ENCODE assay signal across 27 cellular contexts in genomic region chr15:51180009-51180408, GRCh38.
"Had no signal": no experiment of that assay in that cellular context is flagged by ENCODE, and none has a peak within 500 bp of the region (broad histone marks: within the 10 kb centered on the region; RNA-seq: fewer than 3 reads in every experiment).

No MANE protein-coding gene starts in this region.

- H3K27me3 ChIP-seq: ascending aorta, body of pancreas, MG63 had no signal

- ATAC-seq: activated CD4-positive, alpha-beta T cell treated with anti-CD3 and anti-CD28 coated beads for 36 hours; activated CD8-positive, alpha-beta T cell treated with anti-CD3 and anti-CD28 coated beads for 36 hours; activated naive CD4-positive, alpha-beta T cell treated with anti-CD3 and anti-CD28 coated beads, Interleukin-2, amount 50 U/mL, for 72 hours; activated naive CD8-positive, alpha-beta T cell treated with anti-CD3 and anti-CD28 coated beads, Interleukin-2, amount 50 U/mL, for 24 hours; activated T-cell treated with anti-CD3 and anti-CD28 coated beads, Interleukin-2, amount 50 U/mL, for 72 hours; body of pancreas; T-cell had no signal

- H3K36me3 ChIP-seq: ascending aorta, MG63, WERI-Rb-1 had no signal

- H3K27ac ChIP-seq: ascending aorta, body of pancreas, WERI-Rb-1 had no signal

- H3K4me1 Mint-ChIP-seq: activated CD4-positive, alpha-beta T cell treated with anti-CD3 and anti-CD28 coated beads for 36 hours; activated naive CD8-positive, alpha-beta T cell treated with anti-CD3 and anti-CD28 coated beads, Interleukin-2, amount 50 U/mL, for 24 hours; IgD-negative memory B cell; T-cell had no signal

- H3K36me3 Mint-ChIP-seq: activated naive CD4-positive, alpha-beta T cell treated with anti-CD3 and anti-CD28 coated beads, Interleukin-2, amount 50 U/mL, for 72 hours; IgD-negative memory B cell; T-cell had no signal

- H3K9me3 ChIP-seq: ascending aorta, body of pancreas, MG63 had no signal

- H3K4me3 ChIP-seq: ascending aorta, body of pancreas, MG63 had no signal

- H3K4me1 ChIP-seq: ascending aorta, body of pancreas had no signal

- H3K4me3 Mint-ChIP-seq: activated CD4-positive, alpha-beta T cell treated with anti-CD3 and anti-CD28 coated beads for 36 hours; activated CD8-positive, alpha-beta T cell treated with anti-CD3 and anti-CD28 coated beads for 36 hours; activated naive CD8-positive, alpha-beta T cell treated with anti-CD3 and anti-CD28 coated beads, Interleukin-2, amount 50 U/mL, for 24 hours; activated T-cell treated with anti-CD3 and anti-CD28 coated beads, Interleukin-2, amount 50 U/mL, for 72 hours; IgD-negative memory B cell; T-cell had no signal

- H3K9me3 Mint-ChIP-seq: activated naive CD4-positive, alpha-beta T cell treated with anti-CD3 and anti-CD28 coated beads, Interleukin-2, amount 50 U/mL, for 72 hours; activated naive CD8-positive, alpha-beta T cell treated with anti-CD3 and anti-CD28 coated beads, Interleukin-2, amount 50 U/mL, for 24 hours had no signal

- DNase-seq: activated CD4-positive, alpha-beta T cell treated with anti-CD3 and anti-CD28 coated beads for 36 hours; activated CD8-positive, alpha-beta memory T cell treated with anti-CD3 and anti-CD28 coated beads, Interleukin-2, amount 50 U/mL, for 4 hours; activated CD8-positive, alpha-beta T cell treated with anti-CD3 and anti-CD28 coated beads for 36 hours; activated naive CD4-positive, alpha-beta T cell; activated naive CD8-positive, alpha-beta T cell treated with anti-CD3 and anti-CD28 coated beads, Interleukin-2, amount 50 U/mL, for 24 hours; activated T-cell treated with anti-CD3 and anti-CD28 coated beads, Interleukin-2, amount 50 U/mL, for 72 hours; amniotic stem cell; body of pancreas; central memory CD4-positive, alpha-beta T cell; MG63; NCI-H1092 treated with DMSO at 0.1 percent for 48 hours; NCI-H1417 treated with DMSO at 0.1 percent for 48 hours; NCI-H1694; NCI-H2029; NCI-H2107; NCI-H2171 treated with DMSO at 0.1 percent for 48 hours; NCI-H345; NCI-H510A; NCI-H526 treated with DMSO at 0.1 percent for 48 hours; NCI-H82; SIG-M5; T-cell; T-helper 2 cell; WERI-Rb-1 had no signal

- H3K27ac Mint-ChIP-seq: activated CD4-positive, alpha-beta T cell treated with anti-CD3 and anti-CD28 coated beads for 36 hours; activated CD8-positive, alpha-beta T cell treated with anti-CD3 and anti-CD28 coated beads for 36 hours; activated naive CD4-positive, alpha-beta T cell treated with anti-CD3 and anti-CD28 coated beads, Interleukin-2, amount 50 U/mL, for 72 hours; activated naive CD8-positive, alpha-beta T cell treated with anti-CD3 and anti-CD28 coated beads, Interleukin-2, amount 50 U/mL, for 24 hours; activated T-cell treated with anti-CD3 and anti-CD28 coated beads, Interleukin-2, amount 50 U/mL, for 72 hours; IgD-negative memory B cell; T-cell had no signal

- H3K27me3 Mint-ChIP-seq: activated naive CD8-positive, alpha-beta T cell treated with anti-CD3 and anti-CD28 coated beads, Interleukin-2, amount 50 U/mL, for 24 hours had no signal
